In genomic region chr7:31805209-31805818, GRCh38 we compare ENCODE assay signal across 15 cellular contexts.
A peak's percentile ranks its signal among the peaks of the same experiment; 100 is the strongest.
DNase-seq lines count a peak whose midpoint lies in the region; ATAC-seq and TF ChIP-seq lines count a peak whose summit lies in the region.
"Had no signal": no experiment of that assay in that cellular context is flagged by ENCODE, and none has a peak within 500 bp of the region (broad histone marks: within the 10 kb centered on the region; RNA-seq: fewer than 3 reads in every experiment).

No MANE protein-coding gene starts in this region.

- DNase-seq in RKO (ENCODE audit: low spot score) (no peak), NCI-H2107 treated with DMSO at 0.1 percent for 48 hours (lab: John Stamatoyannopoulos, UW; ENCODE audit: unreplicated experiment) (no peak), G401 (ENCODE audit: low spot score) (no peak)
- DNase-seq: activated naive CD4-positive, alpha-beta T cell; cerebellar nuclear complex; naive thymus-derived CD8-positive, alpha-beta T cell; NCI-H2107; spleen had no signal

- H3K4me1 Mint-ChIP-seq in nephron: no peaks in the 10 kb centered on the region
- H3K4me1 Mint-ChIP-seq: naive thymus-derived CD8-positive, alpha-beta T cell had no signal

- TF ChIP-seq CTCF in nephron (IDR thresholded peaks at IDR 0.05; ENCODE audit: unreplicated experiment in 3 of 3): no peak

- in situ Hi-C loops in G401 (cut with HindIII; ENCODE audit: low sequenced_read_pairs): no loop called here

- H3K4me3 Mint-ChIP-seq in nephron: no peak overlapping the region
- H3K4me3 Mint-ChIP-seq: naive thymus-derived CD8-positive, alpha-beta T cell had no signal

- peak; percentile 93 for ATAC-seq in GM19025 (IDR thresholded peaks at IDR 0.05; ENCODE audit: low read depth, unreplicated experiment)
- peak; percentile 95 for ATAC-seq in HG02588 (IDR thresholded peaks at IDR 0.05; ENCODE audit: unreplicated experiment)
- ATAC-seq in HG03442 (IDR thresholded peaks at IDR 0.05; ENCODE audit: unreplicated experiment): peak; percentile 86
- ATAC-seq: activated CD4-positive, CD25-positive, alpha-beta regulatory T cell treated with anti-CD3 and anti-CD28 coated beads, Interleukin-2, amount 50 U/mL, for 24 hours; HepG2; naive thymus-derived CD8-positive, alpha-beta T cell; Right ventricle myocardium inferior had no signal

- H3K27ac Mint-ChIP-seq in nephron: peak overlapping the region in 2 of 3 experiments; percentile 3 to 12
- H3K27ac Mint-ChIP-seq: naive thymus-derived CD8-positive, alpha-beta T cell had no signal

- no peaks in the 10 kb centered on the region for H3K9me3 Mint-ChIP-seq in nephron

- H3K36me3 Mint-ChIP-seq in nephron (ENCODE audit: low read depth): no peaks in the 10 kb centered on the region

- no peaks in the 10 kb centered on the region for H3K27me3 Mint-ChIP-seq in nephron (ENCODE audit: low read depth)
